23 cellular contexts compared by ENCODE assay signal in genomic region chr16:17144431-17144830, GRCh38.
A peak's percentile ranks its signal among the peaks of the same experiment; 100 is the strongest.
DNase-seq lines count a peak whose midpoint lies in the region; ATAC-seq and TF ChIP-seq lines count a peak whose summit lies in the region.
"Had no signal": no experiment of that assay in that cellular context is flagged by ENCODE, and none has a peak within 500 bp of the region (broad histone marks: within the 10 kb centered on the region; RNA-seq: fewer than 3 reads in every experiment).

No MANE protein-coding gene starts in this region.

- no peaks in the 10 kb centered on the region for H3K36me3 Mint-ChIP-seq in nephron progenitor cell (ENCODE audit: low read depth)

- in situ Hi-C loops in GM23248 (cut with MboI) = no loop called here

- H3K27me3 ChIP-seq in GM23248 (replicated peaks; ENCODE audit: insufficient read depth) (no peaks in the 10 kb centered on the region), upper lobe of left lung (no peaks in the 10 kb centered on the region)
- H3K27me3 ChIP-seq: BE2C, BLaER1 had no signal

- no peaks in the 10 kb centered on the region for H3K9me2 ChIP-seq in GM23248 (ENCODE audit: insufficient read depth)

- H3K9me3 Mint-ChIP-seq in nephron progenitor cell = no peaks in the 10 kb centered on the region
- H3K9me3 Mint-ChIP-seq: CD14-positive monocyte; CD4-positive, alpha-beta memory T cell; CD8-positive, alpha-beta memory T cell had no signal

- H3K4me2 ChIP-seq in GM23248 (ENCODE audit: unreplicated experiment) = no peak overlapping the region
- H3K4me2 ChIP-seq: BLaER1 had no signal

- no peak overlapping the region for H3K4me3 ChIP-seq in GM23248
- no peak overlapping the region for H3K4me3 ChIP-seq in fibroblast of mammary gland (ENCODE audit: control insufficient read depth, low read depth, low read length)
- H3K4me3 ChIP-seq in upper lobe of left lung = no peak overlapping the region
- H3K4me3 ChIP-seq: BLaER1, GM12878 had no signal

- no peak overlapping the region for H3K4me3 Mint-ChIP-seq in nephron progenitor cell
- H3K4me3 Mint-ChIP-seq: CD14-positive monocyte; CD4-positive, alpha-beta memory T cell; CD4-positive, CD25-positive, alpha-beta regulatory T cell; CD8-positive, alpha-beta memory T cell had no signal

- H3K4me1 ChIP-seq in GM23248 (ENCODE audit: insufficient read depth) = no peaks in the 10 kb centered on the region
- H3K4me1 ChIP-seq in upper lobe of left lung = no peaks in the 10 kb centered on the region
- H3K4me1 ChIP-seq: BE2C, BLaER1 had no signal

- no peak overlapping the region for H3K9ac ChIP-seq in GM23248
- H3K9ac ChIP-seq: BLaER1 had no signal

- peaks cover 10% of the 10 kb centered on the region; the same call in 1 of the 2 replicates for H3K79me2 ChIP-seq in GM23248 (ENCODE audit: insufficient read depth)

- no peaks in the 10 kb centered on the region for H3K27me3 Mint-ChIP-seq in nephron progenitor cell (ENCODE audit: low read depth, poor library complexity)
- H3K27me3 Mint-ChIP-seq: CD4-positive, alpha-beta memory T cell; CD4-positive, CD25-positive, alpha-beta regulatory T cell; CD8-positive, alpha-beta memory T cell had no signal

- WGBS in GM23248 (ENCODE audit: low coverage in 1 of 2, low lambda C conversion rate in 2 of 2, missing lambda C conversion rate in 2 of 2), 2 experiments = 89 to 98% methylated on average over 4 of the region's 4 CpGs
- 85 to 88% methylated on average over 4 of the region's 4 CpGs for WGBS in upper lobe of left lung, 2 donors

- no peaks in the 10 kb centered on the region for H3K4me1 Mint-ChIP-seq in nephron progenitor cell
- H3K4me1 Mint-ChIP-seq: CD14-positive monocyte; CD8-positive, alpha-beta memory T cell had no signal

- peaks cover 9% of the 10 kb centered on the region for H3K36me3 ChIP-seq in GM23248 (ENCODE audit: low read depth)
- H3K36me3 ChIP-seq in upper lobe of left lung = peaks cover 0 to 5% (median 1%) of the 10 kb centered on the region in 4 donors
- H3K36me3 ChIP-seq: BE2C had no signal

- ATAC-seq in upper lobe of left lung (ENCODE audit: low FRiP score in 2 of 2) = no peak
- ATAC-seq: GM12878 had no signal

- H4K20me1 ChIP-seq in GM23248 (ENCODE audit: insufficient read depth) = peaks cover 8% of the 10 kb centered on the region; the same call in 1 of the 2 replicates

- H3K27ac ChIP-seq in GM23248 = no peak overlapping the region
- H3K27ac ChIP-seq in upper lobe of left lung = no peak overlapping the region
- H3K27ac ChIP-seq: BLaER1 had no signal

- H3K27ac Mint-ChIP-seq in nephron progenitor cell = no peak overlapping the region
- H3K27ac Mint-ChIP-seq: CD14-positive monocyte; CD4-positive, CD25-positive, alpha-beta regulatory T cell had no signal

- no peak for TF ChIP-seq CTCF in fibroblast of mammary gland (conservative IDR thresholded peaks at IDR 0.05; ENCODE audit: control insufficient read depth, insufficient read depth, low read depth, low read length)
- no peak for TF ChIP-seq CTCF in upper lobe of left lung (IDR thresholded peaks at IDR 0.05)
- TF ChIP-seq CTCF in nephron progenitor cell (IDR thresholded peaks at IDR 0.05) = no peak

- no peak overlapping the region for H2AFZ ChIP-seq in GM23248

- no peak for TF ChIP-seq EP300 in upper lobe of left lung (IDR thresholded peaks at IDR 0.05)

- no peaks in the 10 kb centered on the region for H3F3A ChIP-seq in GM23248 (ENCODE audit: insufficient read depth)

- TF ChIP-seq POLR2A in upper lobe of left lung (IDR thresholded peaks at IDR 0.05) = no peak

- DNase-seq in GM23248 = peak; percentile 7
- peak; percentile 17 for DNase-seq in SK-N-DZ (ENCODE audit: low spot score)
- peak; percentile 18 for DNase-seq in fibroblast of mammary gland (ENCODE audit: low read depth)
- no peak for DNase-seq in upper lobe of left lung
- no peak for DNase-seq in nephron progenitor cell
- DNase-seq: 8988T; ACHN; BE2C; C1 segment of cervical spinal cord; CD4-positive, alpha-beta memory T cell; CD4-positive, CD25-positive, alpha-beta regulatory T cell; CD8-positive, alpha-beta memory T cell; COR-L47; DMS 273 treated with DMSO at 0.1 percent for 48 hours; DMS153; DMS53; DMS79; DND-41; EL; GDM1 had no signal

- H3K9me3 ChIP-seq in GM23248 (ENCODE audit: low read depth) (no peaks in the 10 kb centered on the region), upper lobe of left lung (no peaks in the 10 kb centered on the region)
- H3K9me3 ChIP-seq: BE2C, BLaER1 had no signal

Comparison
In these comparisons a context has a peak if more than half of its experiments do, and no peak if none do; other contexts are left out.
1. DNase-seq: peak in GM23248 (single experiment), SK-N-DZ (single experiment) and fibroblast of mammary gland (single experiment); none in upper lobe of left lung (0 of 2) and nephron progenitor cell (single experiment).